In the genomic region with DNA sequence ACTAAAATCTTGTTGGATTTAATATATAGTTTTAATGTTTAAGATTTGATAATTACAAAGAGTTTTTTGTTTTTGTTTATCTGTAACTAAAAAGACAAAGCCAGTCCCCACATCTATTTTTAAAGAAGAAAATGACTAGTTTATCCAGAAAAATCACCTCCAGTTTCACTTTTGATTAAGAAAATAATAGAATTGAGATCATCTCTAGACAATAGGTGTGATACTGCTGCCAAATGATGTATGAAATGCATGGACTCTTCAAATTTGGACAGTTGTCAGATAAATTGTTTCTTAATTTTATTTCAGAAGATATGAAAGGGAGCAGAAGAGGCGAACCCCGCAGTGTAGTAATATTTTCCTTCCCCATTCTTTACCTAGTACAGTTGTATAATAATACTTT, we compare ENCODE assay signal across 26 cellular contexts.
"Had no signal": no experiment of that assay in that cellular context is flagged by ENCODE, and none has a peak within 500 bp of the region (broad histone marks: within the 10 kb centered on the region; RNA-seq: fewer than 3 reads in every experiment).

No MANE protein-coding gene starts in this region.

- H3K4me1 ChIP-seq: body of pancreas, breast epithelium, Peyer's patch, SJSA1 had no signal

- H3K9me3 ChIP-seq: adrenal gland, body of pancreas, breast epithelium, Peyer's patch, SJSA1, SK-N-SH had no signal

- H3K9ac ChIP-seq: SK-N-SH had no signal

- H3K4me3 ChIP-seq: adrenal gland, body of pancreas, breast epithelium, Peyer's patch, SJSA1 had no signal

- DNase-seq: activated CD4-positive, alpha-beta T cell treated with anti-CD3 and anti-CD28 coated beads, Interleukin-2, amount 10 ng/mL, durations not matched to agents 24 days and 14 days; activated CD4-positive, alpha-beta T cell treated with anti-CD3 and anti-CD28 coated beads, Interleukin-2, amount 50 U/mL, for 4 hours; activated CD8-positive, alpha-beta T cell treated with anti-CD3 and anti-CD28 coated beads, Interleukin-2, amount 10 ng/mL, durations not matched to agents 7 days and 5 days; activated gamma-delta T cell; activated naive CD4-positive, alpha-beta T cell treated with Interleukin-2 at 50 U/mL for 16 hours; activated naive CD8-positive, alpha-beta T cell treated with anti-CD3 and anti-CD28 coated beads, Interleukin-2, amount 10 ng/mL, durations not matched to agents 7 days and 5 days; activated T-cell treated with anti-CD3 and anti-CD28 coated beads, Interleukin-2, amount 50 U/mL, for 24 hours; adrenal gland; body of pancreas; Karpas-422; NCI-H1048; NCI-H1105 treated with DMSO at 0.1 percent for 48 hours; NCI-H1436; NCI-H1694; NCI-H1930; NCI-H510A; NCI-H526; NCI-H748 treated with DMSO at 0.1 percent for 48 hours; NK-92 treated with Interleukin-12 subunit alpha and Interleukin-12 subunit beta, amount 100 ng/mL, for 24 hours; PC-3; Peyer's patch; RPMI8226; SHP77 treated with DMSO at 0.1 percent for 48 hours; SK-N-SH had no signal

- H3K27me3 ChIP-seq: adrenal gland, body of pancreas, breast epithelium, Peyer's patch, SJSA1 had no signal

- H3K27ac ChIP-seq: adrenal gland, body of pancreas, breast epithelium, Peyer's patch, SJSA1 had no signal

- H3K36me3 ChIP-seq: breast epithelium had no signal

- ATAC-seq: activated CD8-positive, alpha-beta T cell treated with anti-CD3 and anti-CD28 coated beads, Interleukin-2, amount 10 ng/mL, durations not matched to agents 7 days and 5 days; body of pancreas; PC-3 had no signal
